In genomic region chr5:72300590-72301339, GRCh38 we compare ENCODE assay signal across 25 cellular contexts. TPM values are rescaled to one million over a fixed set of nuclear protein-coding genes. Genes with fewer than 3 reads are reported as not detected.
DNase-seq lines count a peak whose midpoint lies in the region; ATAC-seq and TF ChIP-seq lines count a peak whose summit lies in the region.
"Had no signal": no experiment of that assay in that cellular context is flagged by ENCODE, and none has a peak within 500 bp of the region (broad histone marks: within the 10 kb centered on the region; RNA-seq: fewer than 3 reads in every experiment).

No MANE protein-coding gene starts in this region.

- H3K4me1 Mint-ChIP-seq in IgD-negative memory B cell, result peaks cover 57 to 77% (median 64%) of the 10 kb centered on the region in 3 donors
- H3K4me1 Mint-ChIP-seq in WTC11, result peaks cover 47% of the 10 kb centered on the region
- peaks cover 82% of the 10 kb centered on the region for H3K4me1 Mint-ChIP-seq in stimulated activated memory B cell treated with anti-CD40 and anti-IgM and Interleukin-4, amounts not matched to agents 10 μg/mL and 1 μg/mL and 100 μg/mL, for 72 hours
- H3K4me1 Mint-ChIP-seq in CD8-positive, alpha-beta memory T cell, result peaks cover 26 to 67% (median 54%) of the 10 kb centered on the region in 3 donors

- no peaks in the 10 kb centered on the region for H3K27me3 ChIP-seq in CD8-positive, alpha-beta memory T cell (ENCODE audit: insufficient read depth, low read length, poor library complexity, severe bottlenecking)
- H3K27me3 ChIP-seq: BE2C, gastrocnemius medialis, upper lobe of right lung had no signal

- TF ChIP-seq CTCF in WTC11 (IDR thresholded peaks at IDR 0.05), result no peak

- H3K36me3 Mint-ChIP-seq in IgD-negative memory B cell, result peaks cover 2% of the 10 kb centered on the region
- peaks cover 15% of the 10 kb centered on the region for H3K36me3 Mint-ChIP-seq in WTC11
- H3K36me3 Mint-ChIP-seq in stimulated activated memory B cell treated with anti-CD40 and anti-IgM and Interleukin-4, amounts not matched to agents 10 μg/mL and 1 μg/mL and 100 μg/mL, for 72 hours, result peaks cover 53% of the 10 kb centered on the region
- H3K36me3 Mint-ChIP-seq in CD8-positive, alpha-beta memory T cell, result peaks cover 0 to 36% (median 9%) of the 10 kb centered on the region in 3 donors

- no peaks in the 10 kb centered on the region for H3K4me1 ChIP-seq in CD8-positive, alpha-beta memory T cell (ENCODE audit: insufficient read depth, low read length)

- CTCF ChIA-PET in WTC11 (lab: Charles Lee), result no interaction called here
- CTCF ChIA-PET in CD8-positive, alpha-beta memory T cell (lab: Charles Lee), result no interaction called here

- H3K27me3 Mint-ChIP-seq in IgD-negative memory B cell (no peaks in the 10 kb centered on the region), WTC11 (ENCODE audit: low read depth) (no peaks in the 10 kb centered on the region)
- no peaks in the 10 kb centered on the region for H3K27me3 Mint-ChIP-seq in stimulated activated memory B cell treated with anti-CD40 and anti-IgM and Interleukin-4, amounts not matched to agents 10 μg/mL and 1 μg/mL and 100 μg/mL, for 72 hours
- no peaks in the 10 kb centered on the region for H3K27me3 Mint-ChIP-seq in CD8-positive, alpha-beta memory T cell
- H3K27me3 Mint-ChIP-seq: activated CD4-positive, alpha-beta memory T cell treated with anti-CD3 and anti-CD28 coated beads for 36 hours; activated naive CD4-positive, alpha-beta T cell treated with anti-CD3 and anti-CD28 coated beads, Interleukin-2, amount 50 U/mL, for 24 hours; naive thymus-derived CD4-positive, alpha-beta T cell; stimulated activated naive CD8-positive, alpha-beta T cell treated with anti-CD3 and anti-CD28 coated beads, Interleukin-15, amount 100 ng/mL, for 72 hours; T-cell had no signal

- ATAC-seq in WTC11, result no peak
- ATAC-seq in stimulated activated memory B cell treated with anti-CD40 and anti-IgM and Interleukin-4, amounts not matched to agents 10 μg/mL and 1 μg/mL and 100 μg/mL, for 72 hours, result no peak
- ATAC-seq in GM18517 (IDR thresholded peaks at IDR 0.05; ENCODE audit: unreplicated experiment), result no peak
- ATAC-seq: gastrocnemius medialis; naive thymus-derived CD4-positive, alpha-beta T cell; Right ventricle myocardium inferior; stimulated activated naive CD8-positive, alpha-beta T cell treated with anti-CD3 and anti-CD28 coated beads, Interleukin-15, amount 100 ng/mL, for 72 hours; T-cell; upper lobe of right lung had no signal

- H3K9me3 ChIP-seq in CD8-positive, alpha-beta memory T cell (ENCODE audit: low read length), result no peaks in the 10 kb centered on the region
- H3K9me3 ChIP-seq: BE2C, gastrocnemius medialis, upper lobe of right lung had no signal

- DNase-seq in WTC11 (ENCODE audit: low spot score) (no peak), fibroblast of peridontal ligament (ENCODE audit: extremely low read depth) (peak; percentile 51), NCI-H1105 (lab: John Stamatoyannopoulos, UW) (no peak), cerebellar cortex (ENCODE audit: low spot score) (no peak)
- DNase-seq in CD8-positive, alpha-beta memory T cell, result no peak
- DNase-seq: activated CD4-positive, alpha-beta memory T cell treated with anti-CD3 and anti-CD28 coated beads for 36 hours; BE2C; gastrocnemius medialis; KBM-7; kidney glomerular epithelial cell; mammary epithelial cell; naive thymus-derived CD4-positive, alpha-beta T cell; NCI-H1048; NCI-H510A treated with DMSO at 0.1 percent for 48 hours; stimulated activated CD4-positive, alpha-beta T cell treated with anti-CD3 and anti-CD28 coated beads, Interleukin-1b, Interleukin-23, amount 100 ng/mL, for 48 hours; stimulated activated naive CD8-positive, alpha-beta T cell treated with anti-CD3 and anti-CD28 coated beads, Interleukin-15, amount 100 ng/mL, for 72 hours; T-cell; upper lobe of right lung had no signal

- H3K9me3 Mint-ChIP-seq in IgD-negative memory B cell (no peaks in the 10 kb centered on the region), WTC11 (peaks cover 6% of the 10 kb centered on the region; the same call in 1 of the 2 replicates)
- no peaks in the 10 kb centered on the region for H3K9me3 Mint-ChIP-seq in stimulated activated memory B cell treated with anti-CD40 and anti-IgM and Interleukin-4, amounts not matched to agents 10 μg/mL and 1 μg/mL and 100 μg/mL, for 72 hours
- no peaks in the 10 kb centered on the region for H3K9me3 Mint-ChIP-seq in CD8-positive, alpha-beta memory T cell
- H3K9me3 Mint-ChIP-seq: activated CD4-positive, alpha-beta memory T cell treated with anti-CD3 and anti-CD28 coated beads for 36 hours; activated naive CD4-positive, alpha-beta T cell treated with anti-CD3 and anti-CD28 coated beads, Interleukin-2, amount 50 U/mL, for 24 hours; naive thymus-derived CD4-positive, alpha-beta T cell; stimulated activated naive CD8-positive, alpha-beta T cell treated with anti-CD3 and anti-CD28 coated beads, Interleukin-15, amount 100 ng/mL, for 72 hours; T-cell had no signal

- no peak overlapping the region for H3K27ac ChIP-seq in CD8-positive, alpha-beta memory T cell (ENCODE audit: low read depth, low read length)
- H3K27ac ChIP-seq: coronary artery, gastrocnemius medialis, upper lobe of right lung, VCaP had no signal

- POLR2A ChIA-PET in WTC11 (lab: Charles Lee), result no interaction called here
- POLR2A ChIA-PET in CD8-positive, alpha-beta memory T cell (lab: Charles Lee), result no interaction called here

- H3K27ac Mint-ChIP-seq in IgD-negative memory B cell, result peak overlapping the region; percentile 41 to 78 (median 60)
- peak overlapping the region; percentile 85 for H3K27ac Mint-ChIP-seq in WTC11
- peak overlapping the region; percentile 78 for H3K27ac Mint-ChIP-seq in stimulated activated memory B cell treated with anti-CD40 and anti-IgM and Interleukin-4, amounts not matched to agents 10 μg/mL and 1 μg/mL and 100 μg/mL, for 72 hours
- H3K27ac Mint-ChIP-seq in CD8-positive, alpha-beta memory T cell, result no peak overlapping the region
- H3K27ac Mint-ChIP-seq: activated CD4-positive, alpha-beta memory T cell treated with anti-CD3 and anti-CD28 coated beads for 36 hours; activated naive CD4-positive, alpha-beta T cell treated with anti-CD3 and anti-CD28 coated beads, Interleukin-2, amount 50 U/mL, for 24 hours; naive thymus-derived CD4-positive, alpha-beta T cell; T-cell had no signal

- H3K4me3 Mint-ChIP-seq in IgD-negative memory B cell, result peak overlapping the region in 3 of 4 donors; percentile 66 to 87 (median 69)
- H3K4me3 Mint-ChIP-seq in WTC11, result no peak overlapping the region
- H3K4me3 Mint-ChIP-seq in stimulated activated memory B cell treated with anti-CD40 and anti-IgM and Interleukin-4, amounts not matched to agents 10 μg/mL and 1 μg/mL and 100 μg/mL, for 72 hours, result no peak overlapping the region
- no peak overlapping the region for H3K4me3 Mint-ChIP-seq in CD8-positive, alpha-beta memory T cell
- H3K4me3 Mint-ChIP-seq: activated CD4-positive, alpha-beta memory T cell treated with anti-CD3 and anti-CD28 coated beads for 36 hours; activated naive CD4-positive, alpha-beta T cell treated with anti-CD3 and anti-CD28 coated beads, Interleukin-2, amount 50 U/mL, for 24 hours; naive thymus-derived CD4-positive, alpha-beta T cell; stimulated activated naive CD8-positive, alpha-beta T cell treated with anti-CD3 and anti-CD28 coated beads, Interleukin-15, amount 100 ng/mL, for 72 hours; T-cell had no signal

- no peaks in the 10 kb centered on the region for H3K36me3 ChIP-seq in CD8-positive, alpha-beta memory T cell (ENCODE audit: insufficient read depth, low read length)
- H3K36me3 ChIP-seq: gastrocnemius medialis had no signal

- H3K4me3 ChIP-seq in CD8-positive, alpha-beta memory T cell (ENCODE audit: low read length), result no peak overlapping the region
- H3K4me3 ChIP-seq: coronary artery, gastrocnemius medialis, upper lobe of right lung had no signal

TF ChIP-seq in WTC11, 78 proteins besides CTCF, POLR2A, EP300 and RAD21 (continues in another document):
- no peak for TF ChIP-seq NFATC4 (CRISPR knock-in tag; IDR thresholded peaks at IDR 0.05)
- no peak for TF ChIP-seq GRHL2 (CRISPR knock-in tag; IDR thresholded peaks at IDR 0.05; ENCODE audit: insufficient replicate concordance, severe bottlenecking)
- no peak for TF ChIP-seq EMX1 (CRISPR knock-in tag; IDR thresholded peaks at IDR 0.05)
- TF ChIP-seq USF2 (CRISPR knock-in tag; IDR thresholded peaks at IDR 0.05), result no peak
- TF ChIP-seq CDX4 (CRISPR knock-in tag; IDR thresholded peaks at IDR 0.05; ENCODE audit: borderline replicate concordance), result no peak
- TF ChIP-seq ZNF232 (CRISPR knock-in tag; IDR thresholded peaks at IDR 0.05), result no peak
- no peak for TF ChIP-seq ATF3 (CRISPR knock-in tag; conservative IDR thresholded peaks at IDR 0.05)
- no peak for TF ChIP-seq ZNF317 (CRISPR knock-in tag; IDR thresholded peaks at IDR 0.05; ENCODE audit: borderline replicate concordance, low read depth)
- no peak for TF ChIP-seq ZNF219 (CRISPR knock-in tag; IDR thresholded peaks at IDR 0.05; ENCODE audit: borderline replicate concordance)

RNA-seq across cellular contexts. Expression of gene MRPS27, which starts 19.3 kb away (rescaled TPM):
- 35.5 TPM for polyA plus RNA-seq in IgD-negative memory B cell
- 80.1 to 96.9 TPM (median 91.0 TPM) in 3 replicates for total RNA-seq in WTC11 (2021)
- total RNA-seq in CD8-positive, alpha-beta memory T cell, result 10 to 100 TPM; 86.9 to 91.9 TPM
- 35.9 TPM for polyA plus RNA-seq in CD8-positive, alpha-beta memory T cell

RNA-seq across cellular contexts. Expression of gene PTCD2, which starts 19.4 kb away (rescaled TPM):
- polyA plus RNA-seq in IgD-negative memory B cell, result 2.4 TPM
- 13.0 to 14.3 TPM (median 13.8 TPM) in 3 replicates for total RNA-seq in WTC11 (2021)
- 10 to 100 TPM; 14.0 to 15.0 TPM for total RNA-seq in CD8-positive, alpha-beta memory T cell
- polyA plus RNA-seq in CD8-positive, alpha-beta memory T cell, result 2.6 TPM

Comparison
In these comparisons a context has a peak if more than half of its experiments do, and no peak if none do; other contexts are left out.
1. H3K27ac Mint-ChIP-seq: peak in IgD-negative memory B cell (3 of 3), WTC11 (single experiment) and stimulated activated memory B cell treated with anti-CD40 and anti-IgM and Interleukin-4, amounts not matched to agents 10 μg/mL and 1 μg/mL and 100 μg/mL, for 72 hours (single experiment); none in CD8-positive, alpha-beta memory T cell (0 of 8).
2. H3K4me3 Mint-ChIP-seq: peak in IgD-negative memory B cell (3 of 4); none in WTC11 (single experiment), stimulated activated memory B cell treated with anti-CD40 and anti-IgM and Interleukin-4, amounts not matched to agents 10 μg/mL and 1 μg/mL and 100 μg/mL, for 72 hours (single experiment) and CD8-positive, alpha-beta memory T cell (0 of 7).